ENCODE assay signal across 7 cellular contexts in genomic region chr17:5500804-5501391, GRCh38.
DNase-seq lines count a peak whose midpoint lies in the region; ATAC-seq and TF ChIP-seq lines count a peak whose summit lies in the region.

No MANE protein-coding gene starts in this region.

- H3K27ac ChIP-seq in coronary artery (peak overlapping the region; percentile 28 to 61), layer of hippocampus (ENCODE audit: low read depth, low read length) (peak overlapping the region; percentile 60)

- no peak for TF ChIP-seq CTCF in coronary artery (IDR thresholded peaks at IDR 0.05)

- peak; percentile 87 for DNase-seq in NCI-H2227 treated with DMSO at 0.1 percent for 48 hours (lab: John Stamatoyannopoulos, UW)
- DNase-seq in activated CD4-positive, alpha-beta T cell treated with anti-CD3 and anti-CD28 coated beads, Interleukin-2, amount 50 U/mL, for 24 hours (ENCODE audit: low read depth in 1 of 2, low spot score in 1 of 2) = peak; percentile 30 to 64
- DNase-seq in coronary artery (ENCODE audit: low spot score) = peak; percentile 85
- DNase-seq in stimulated activated CD4-positive, alpha-beta T cell treated with anti-CD3 and anti-CD28 coated beads, Interleukin-15, amount 100 ng/mL, for 48 hours (ENCODE audit: low read depth in 2 of 2) = peak; percentile 59 to 67
- DNase-seq in GF-D8 (lab: John Stamatoyannopoulos, UW) = no peak

- H3K4me3 ChIP-seq in coronary artery = peak overlapping the region; percentile 77

- no peaks in the 10 kb centered on the region for H3K27me3 ChIP-seq in layer of hippocampus (ENCODE audit: control insufficient read depth, insufficient read depth, low read length)

- ATAC-seq in GM19397 (IDR thresholded peaks at IDR 0.05; ENCODE audit: unreplicated experiment) = peak; percentile 65
